26 cellular contexts compared by ENCODE assay signal in the genomic region with DNA sequence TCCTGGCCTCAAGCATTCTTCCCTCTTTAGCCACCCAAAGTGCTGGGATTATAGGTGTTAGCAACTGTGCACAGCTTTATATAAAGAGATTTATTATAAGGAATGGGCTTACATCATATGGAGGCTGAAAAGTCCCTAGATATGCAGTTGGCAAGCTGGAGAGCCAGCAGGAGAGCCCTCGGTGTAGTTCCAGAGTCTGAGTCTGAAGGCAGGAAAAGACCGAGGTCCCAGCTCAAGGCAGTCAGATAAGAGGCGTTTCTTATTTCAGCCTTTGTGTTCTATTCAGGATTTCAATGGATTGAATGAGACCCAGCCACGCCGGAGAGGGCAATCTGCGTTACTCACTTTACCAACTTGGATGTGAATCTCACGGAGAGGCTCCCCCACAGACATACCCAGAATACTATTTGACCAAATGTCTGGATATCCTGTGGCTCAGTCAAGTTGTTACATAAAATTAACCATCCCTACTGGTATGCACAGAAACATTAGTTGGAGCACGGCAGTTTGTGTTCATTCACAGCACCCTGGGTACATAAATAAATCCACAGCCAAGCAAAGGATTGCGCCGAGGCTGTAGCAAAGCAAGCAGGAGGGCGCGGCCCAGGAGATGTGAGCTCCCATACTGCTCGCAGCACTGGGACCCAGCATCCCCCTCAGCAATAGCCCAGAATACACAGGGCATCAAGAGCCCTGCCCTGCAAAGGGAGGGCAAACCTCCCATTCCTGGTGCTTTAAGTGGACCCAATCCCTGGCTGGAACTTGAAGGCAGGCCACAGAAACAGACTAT.
DNase-seq lines count a peak whose midpoint lies in the region; ATAC-seq and TF ChIP-seq lines count a peak whose summit lies in the region.
"Had no signal": no experiment of that assay in that cellular context is flagged by ENCODE, and none has a peak within 500 bp of the region (broad histone marks: within the 10 kb centered on the region; RNA-seq: fewer than 3 reads in every experiment).

No MANE protein-coding gene starts in this region.

- POLR2A ChIA-PET in activated CD4-positive, alpha-beta memory T cell treated with anti-CD3 and anti-CD28 coated beads, Interleukin-2, amount 10 ng/mL, durations not matched to agents 7 days and 5 days (lab: Charles Lee), result interaction anchor here (0.6 to 0.8 kb wide), 2 partner anchors 13 to 117 kb away, joined by 3 read pairs; no protein-coding TSS in a partner anchor
- POLR2A ChIA-PET in activated CD4-positive, alpha-beta memory T cell treated with anti-CD3 and anti-CD28 coated beads for 36 hours (lab: Charles Lee), result no interaction called here

- no peak overlapping the region for H3K27ac ChIP-seq in thyroid gland
- H3K27ac ChIP-seq: gastrocnemius medialis, GM23248, KMS-11, parathyroid adenoma, right lobe of liver, SJSA1, stomach had no signal

- in situ Hi-C loops in astrocyte of the cerebellum (cut with HindIII; ENCODE audit: low sequenced_read_pairs), result no loop called here

- 86 to 88% methylated on average over 13 of the region's 13 CpGs for WGBS in thyroid gland, 2 donors

- TF ChIP-seq CTCF in astrocyte of the cerebellum (IDR thresholded peaks at IDR 0.05; ENCODE audit: low read depth, low read length, missing control alignments) (no peak), thyroid gland (IDR thresholded peaks at IDR 0.05) (no peak)

- no peak for ATAC-seq in HG02970 (IDR thresholded peaks at IDR 0.05; ENCODE audit: low FRiP score, unreplicated experiment)
- ATAC-seq: gastrocnemius medialis, left ventricle myocardium superior, right lobe of liver had no signal

- no peak for DNase-seq in activated CD4-positive, alpha-beta memory T cell treated with anti-CD3 and anti-CD28 coated beads, Interleukin-2, amount 10 ng/mL, durations not matched to agents 7 days and 5 days
- DNase-seq in activated CD4-positive, alpha-beta memory T cell treated with anti-CD3 and anti-CD28 coated beads for 36 hours, result no peak
- DNase-seq in astrocyte of the cerebellum (ENCODE audit: low read depth) (peak; percentile 6), islet precursor cell (peak; percentile 38), ureter (ENCODE audit: low spot score) (peak; percentile 34), thyroid gland (no peak), cortex of kidney (lab: John Stamatoyannopoulos, UW) (no peak)
- DNase-seq: effector CD8-positive, alpha-beta T cell; gastrocnemius medialis; GDM1; GM23248; hippocampal formation; left ventricle myocardium superior; NCI-H1694 treated with DMSO at 0.1 percent for 48 hours; NCI-H526; right lobe of liver; stomach; T-helper 1 cell had no signal

- H3K27ac Mint-ChIP-seq in activated CD4-positive, alpha-beta memory T cell treated with anti-CD3 and anti-CD28 coated beads, Interleukin-2, amount 10 ng/mL, durations not matched to agents 7 days and 5 days, result peak overlapping the region; percentile 15
- no peak overlapping the region for H3K27ac Mint-ChIP-seq in activated CD4-positive, alpha-beta memory T cell treated with anti-CD3 and anti-CD28 coated beads for 36 hours
- H3K27ac Mint-ChIP-seq: activated T-helper 1 cell treated with anti-CD3 and anti-CD28 coated beads, Interleukin-12 subunit alpha, Interleukin-12 subunit beta, Interleukin-2, Interleukin-4 antibody, amounts not matched to agents 30 ng/mL and 10 ng/mL and 1 ng/mL, durations not matched to agents 14 hours and 24 hours and 36 hours; brain; type B pancreatic cell had no signal

- H3K9me3 ChIP-seq in thyroid gland, result no peaks in the 10 kb centered on the region
- H3K9me3 ChIP-seq: gastrocnemius medialis, right lobe of liver, SJSA1, stomach had no signal

- H3K27me3 Mint-ChIP-seq in activated CD4-positive, alpha-beta memory T cell treated with anti-CD3 and anti-CD28 coated beads, Interleukin-2, amount 10 ng/mL, durations not matched to agents 7 days and 5 days, result peaks cover 19% of the 10 kb centered on the region
- H3K27me3 Mint-ChIP-seq in activated CD4-positive, alpha-beta memory T cell treated with anti-CD3 and anti-CD28 coated beads for 36 hours, result no peaks in the 10 kb centered on the region
- H3K27me3 Mint-ChIP-seq: activated naive CD4-positive, alpha-beta T cell treated with anti-CD3 and anti-CD28 coated beads, Interleukin-2, amount 50 U/mL, for 24 hours had no signal

- no peak overlapping the region for H3K4me3 Mint-ChIP-seq in activated CD4-positive, alpha-beta memory T cell treated with anti-CD3 and anti-CD28 coated beads, Interleukin-2, amount 10 ng/mL, durations not matched to agents 7 days and 5 days
- no peak overlapping the region for H3K4me3 Mint-ChIP-seq in activated CD4-positive, alpha-beta memory T cell treated with anti-CD3 and anti-CD28 coated beads for 36 hours
- H3K4me3 Mint-ChIP-seq: activated naive CD4-positive, alpha-beta T cell treated with anti-CD3 and anti-CD28 coated beads, Interleukin-2, amount 50 U/mL, for 24 hours; activated T-helper 1 cell treated with anti-CD3 and anti-CD28 coated beads, Interleukin-12 subunit alpha, Interleukin-12 subunit beta, Interleukin-2, Interleukin-4 antibody, amounts not matched to agents 30 ng/mL and 10 ng/mL and 1 ng/mL, durations not matched to agents 14 hours and 24 hours and 36 hours; brain; type B pancreatic cell had no signal

- H3K9me3 Mint-ChIP-seq in activated CD4-positive, alpha-beta memory T cell treated with anti-CD3 and anti-CD28 coated beads, Interleukin-2, amount 10 ng/mL, durations not matched to agents 7 days and 5 days, result no peaks in the 10 kb centered on the region
- no peaks in the 10 kb centered on the region for H3K9me3 Mint-ChIP-seq in activated CD4-positive, alpha-beta memory T cell treated with anti-CD3 and anti-CD28 coated beads for 36 hours
- H3K9me3 Mint-ChIP-seq: activated naive CD4-positive, alpha-beta T cell treated with anti-CD3 and anti-CD28 coated beads, Interleukin-2, amount 50 U/mL, for 24 hours; activated T-helper 1 cell treated with anti-CD3 and anti-CD28 coated beads, Interleukin-12 subunit alpha, Interleukin-12 subunit beta, Interleukin-2, Interleukin-4 antibody, amounts not matched to agents 30 ng/mL and 10 ng/mL and 1 ng/mL, durations not matched to agents 14 hours and 24 hours and 36 hours; type B pancreatic cell had no signal

- CTCF ChIA-PET in activated CD4-positive, alpha-beta memory T cell treated with anti-CD3 and anti-CD28 coated beads, Interleukin-2, amount 10 ng/mL, durations not matched to agents 7 days and 5 days (lab: Charles Lee), result no interaction called here
- CTCF ChIA-PET in activated CD4-positive, alpha-beta memory T cell treated with anti-CD3 and anti-CD28 coated beads for 36 hours (lab: Charles Lee), result no interaction called here

- no peak overlapping the region for H3K4me3 ChIP-seq in astrocyte of the cerebellum (ENCODE audit: low read depth, low read length)
- no peak overlapping the region for H3K4me3 ChIP-seq in thyroid gland (replicated peaks in 1 of 3)
- H3K4me3 ChIP-seq: gastrocnemius medialis, GM23248, right lobe of liver, SJSA1, stomach had no signal

- H3K36me3 Mint-ChIP-seq in activated CD4-positive, alpha-beta memory T cell treated with anti-CD3 and anti-CD28 coated beads, Interleukin-2, amount 10 ng/mL, durations not matched to agents 7 days and 5 days (ENCODE audit: low read depth), result peaks cover 6% of the 10 kb centered on the region
- H3K36me3 Mint-ChIP-seq in activated CD4-positive, alpha-beta memory T cell treated with anti-CD3 and anti-CD28 coated beads for 36 hours, result no peaks in the 10 kb centered on the region
- H3K36me3 Mint-ChIP-seq: activated naive CD4-positive, alpha-beta T cell treated with anti-CD3 and anti-CD28 coated beads, Interleukin-2, amount 50 U/mL, for 24 hours; brain; type B pancreatic cell had no signal

- H3K27me3 ChIP-seq in thyroid gland, result no peaks in the 10 kb centered on the region
- H3K27me3 ChIP-seq: gastrocnemius medialis, right lobe of liver, stomach had no signal

- no peaks in the 10 kb centered on the region for H3K36me3 ChIP-seq in thyroid gland
- H3K36me3 ChIP-seq: gastrocnemius medialis, right lobe of liver, SJSA1, stomach had no signal

- no peak for TF ChIP-seq POLR2A in thyroid gland (IDR thresholded peaks at IDR 0.05)

- H3K4me1 Mint-ChIP-seq in activated CD4-positive, alpha-beta memory T cell treated with anti-CD3 and anti-CD28 coated beads, Interleukin-2, amount 10 ng/mL, durations not matched to agents 7 days and 5 days, result peaks cover 40% of the 10 kb centered on the region
- H3K4me1 Mint-ChIP-seq in activated CD4-positive, alpha-beta memory T cell treated with anti-CD3 and anti-CD28 coated beads for 36 hours (ENCODE audit: low read depth), result peaks cover 27% of the 10 kb centered on the region

- intact Hi-C loops in activated CD4-positive, alpha-beta memory T cell treated with anti-CD3 and anti-CD28 coated beads for 36 hours (cut with micrococcal nuclease), result no loop called here
- intact Hi-C loops in thyroid gland (cut with DNase I), result no loop called here

- peaks cover 8 to 10% of the 10 kb centered on the region in 2 donors for H3K4me1 ChIP-seq in thyroid gland
- H3K4me1 ChIP-seq: gastrocnemius medialis, parathyroid adenoma, right lobe of liver had no signal

Comparison
In these comparisons a context has a peak if more than half of its experiments do, and no peak if none do; other contexts are left out.
1. DNase-seq: peak in astrocyte of the cerebellum (single experiment), islet precursor cell (single experiment) and ureter (single experiment); none in activated CD4-positive, alpha-beta memory T cell treated with anti-CD3 and anti-CD28 coated beads, Interleukin-2, amount 10 ng/mL, durations not matched to agents 7 days and 5 days (single experiment), activated CD4-positive, alpha-beta memory T cell treated with anti-CD3 and anti-CD28 coated beads for 36 hours (single experiment), thyroid gland (0 of 2) and cortex of kidney (single experiment).